ENCODE assay signal across 8 cellular contexts in the genomic region with DNA sequence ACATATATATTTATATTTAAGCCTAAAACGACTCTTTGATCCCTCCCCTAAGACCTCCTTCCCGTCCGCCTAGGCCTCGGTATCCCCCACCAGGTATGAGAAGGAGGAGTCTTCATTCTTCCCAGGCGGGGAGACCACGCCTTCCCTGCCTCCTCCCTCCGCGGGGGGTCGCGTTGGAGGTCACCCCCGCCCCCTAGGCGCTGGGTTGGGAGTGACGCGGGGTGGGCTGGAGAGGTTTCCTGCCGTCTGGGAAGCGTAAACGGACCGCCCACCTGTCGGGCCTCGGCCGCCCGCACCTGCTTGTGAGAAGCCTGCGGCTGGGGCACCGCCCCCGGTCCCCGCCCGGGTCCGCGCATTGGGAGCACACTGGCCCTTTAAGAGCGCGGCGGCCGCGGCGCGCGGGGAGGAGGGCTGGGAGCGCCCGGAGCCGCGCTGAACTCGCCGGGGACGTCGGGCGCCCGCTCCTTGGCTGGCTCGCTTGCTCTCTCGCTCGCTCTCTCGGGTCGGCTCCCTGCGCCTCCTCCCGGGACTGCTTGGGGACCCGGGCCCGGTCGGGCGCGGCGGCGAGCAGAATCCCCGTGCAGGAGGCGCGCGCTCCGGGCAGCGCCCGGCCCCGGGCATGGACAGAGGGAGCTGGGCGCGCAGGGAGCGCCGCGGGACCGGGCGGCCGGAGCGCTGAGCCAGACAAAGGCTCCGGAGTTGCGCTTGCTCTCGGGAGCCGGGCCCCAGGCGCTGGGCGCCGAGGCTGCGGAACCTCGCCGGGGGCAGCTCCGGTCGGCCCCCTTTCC. TPM values are rescaled to one million over a fixed set of nuclear protein-coding genes. Genes with fewer than 3 reads are reported as not detected.
DNase-seq lines count a peak whose midpoint lies in the region; ATAC-seq and TF ChIP-seq lines count a peak whose summit lies in the region.

Gene MMP15 (plus strand): TSS at position 404 of the 788 bp plus-strand sequence. CDS start 597 bp downstream, outside the sequence.

- no peaks in the 10 kb centered on the region for H3K79me1 ChIP-seq in IMR-90 (ENCODE audit: low read depth in 1 of 2, low read length in 2 of 2)

- H3K27ac ChIP-seq in IMR-90 (ENCODE audit: insufficient read depth, low read length) (no peak within 1 kb of the TSS), parathyroid adenoma (peak within 1 kb of the TSS; percentile 82)

- no peak within 1 kb of the TSS for H3K9ac ChIP-seq in IMR-90 (ENCODE audit: low read depth, low read length)
- peak within 1 kb of the TSS; percentile 53 for H3K9ac ChIP-seq in parathyroid adenoma

- H3K4ac ChIP-seq in IMR-90 (ENCODE audit: low read depth, low read length): no peak within 1 kb of the TSS

- H2AK9ac ChIP-seq in IMR-90 (replicated peaks; ENCODE audit: low read depth, low read length, poor library complexity): peak within 1 kb of the TSS; percentile 58

- H2BK20ac ChIP-seq in IMR-90 (ENCODE audit: low read depth, low read length): no peak within 1 kb of the TSS

- H3K27ac Mint-ChIP-seq in activated naive CD8-positive, alpha-beta T cell treated with anti-CD3 and anti-CD28 coated beads for 36 hours: peak within 1 kb of the TSS; percentile 65
- peak within 1 kb of the TSS; percentile 94 for H3K27ac Mint-ChIP-seq in type B pancreatic cell

- no peak within 1 kb of the TSS for H2AK5ac ChIP-seq in IMR-90 (ENCODE audit: low read depth, low read length)

- H3K36me3 Mint-ChIP-seq in activated naive CD8-positive, alpha-beta T cell treated with anti-CD3 and anti-CD28 coated beads for 36 hours: no peaks in the 10 kb centered on the region
- no peaks in the 10 kb centered on the region for H3K36me3 Mint-ChIP-seq in type B pancreatic cell

- no peak for TF ChIP-seq CTCF in IMR-90 (conservative IDR thresholded peaks at IDR 0.05; ENCODE audit: low read depth, low read length)
- TF ChIP-seq CTCF in parathyroid adenoma (IDR thresholded peaks at IDR 0.05): no peak
- TF ChIP-seq CTCF in type B pancreatic cell (conservative IDR thresholded peaks at IDR 0.05): no peak

- no peak within 1 kb of the TSS for H3K23ac ChIP-seq in IMR-90 (ENCODE audit: low read depth, low read length)

- H3K4me2 ChIP-seq in IMR-90 (ENCODE audit: low read depth, low read length) (peak within 1 kb of the TSS; percentile 84), parathyroid adenoma (ENCODE audit: low read length) (peak within 1 kb of the TSS; percentile 86)

- POLR2A ChIA-PET in IMR-90 (lab: Charles Lee; ENCODE audit: unreplicated experiment): interaction anchor here (1.2 kb wide), 1 partner anchor 96 kb away, joined by 3 read pairs; no protein-coding TSS in a partner anchor

- H3K79me2 ChIP-seq in parathyroid adenoma: peaks cover 11% of the 10 kb centered on the region

- H3K4me1 Mint-ChIP-seq in activated naive CD8-positive, alpha-beta T cell treated with anti-CD3 and anti-CD28 coated beads for 36 hours: peaks cover 9% of the 10 kb centered on the region
- peaks cover 21% of the 10 kb centered on the region for H3K4me1 Mint-ChIP-seq in type B pancreatic cell (ENCODE audit: unreplicated experiment)

- H3K4me3 ChIP-seq in IMR-90 (ENCODE audit: insufficient read depth, low read depth, low read length) (peak within 1 kb of the TSS; percentile 61), parathyroid adenoma (ENCODE audit: low read depth, low read length) (peak within 1 kb of the TSS; percentile 84)

- H3K56ac ChIP-seq in IMR-90 (ENCODE audit: extremely low read depth, insufficient read depth, low read length): no peak within 1 kb of the TSS

- H4K5ac ChIP-seq in IMR-90 (ENCODE audit: low read depth, low read length): no peak within 1 kb of the TSS

- no peak within 1 kb of the TSS for H2BK15ac ChIP-seq in IMR-90 (ENCODE audit: low read depth, low read length)

- dilution Hi-C loops in IMR-90 (cut with HindIII; ENCODE audit: low sequenced_read_pairs, unreplicated experiment): no loop called here

- no peaks in the 10 kb centered on the region for H3K9me3 ChIP-seq in IMR-90 (ENCODE audit: control insufficient read depth, insufficient read depth, low read length)
- no peaks in the 10 kb centered on the region for H3K9me3 ChIP-seq in parathyroid adenoma (ENCODE audit: control insufficient read depth, low read length)

- H3K27me3 ChIP-seq in IMR-90 (ENCODE audit: control insufficient read depth, insufficient read depth, low read length) (peaks cover 36% of the 10 kb centered on the region), parathyroid adenoma (ENCODE audit: control insufficient read depth, insufficient read depth, low read length) (no peaks in the 10 kb centered on the region)

- H4K91ac ChIP-seq in IMR-90 (ENCODE audit: insufficient read depth, low read depth, low read length): no peak within 1 kb of the TSS

- H2AFZ ChIP-seq in IMR-90 (replicated peaks; ENCODE audit: low read length, poor library complexity) (peak within 1 kb of the TSS; percentile 95), parathyroid adenoma (peak within 1 kb of the TSS; percentile 73)

- H3K36me3 ChIP-seq in IMR-90 (ENCODE audit: control insufficient read depth, insufficient read depth, low read length) (no peaks in the 10 kb centered on the region), parathyroid adenoma (ENCODE audit: control insufficient read depth, insufficient read depth, low read length) (no peaks in the 10 kb centered on the region)

- H2BK5ac ChIP-seq in IMR-90 (ENCODE audit: low read depth, low read length, poor library complexity, severe bottlenecking): no peak within 1 kb of the TSS

- TF ChIP-seq RAD21 in IMR-90 (IDR thresholded peaks at IDR 0.05; ENCODE audit: low read length): no peak

- H3K9me1 ChIP-seq in IMR-90 (ENCODE audit: insufficient read depth, low read length): peaks cover 4% of the 10 kb centered on the region; the same call in 1 of the 2 replicates

- H3K4me1 ChIP-seq in IMR-90 (ENCODE audit: control insufficient read depth, insufficient read depth, low read length): peaks cover 16% of the 10 kb centered on the region
- peaks cover 19% of the 10 kb centered on the region for H3K4me1 ChIP-seq in parathyroid adenoma

- CTCF ChIA-PET in IMR-90 (lab: Yijun Ruan, JAX): interaction anchor here (1.5 kb wide), 1 partner anchor 96 kb away, joined by 7 read pairs; no protein-coding TSS in a partner anchor

- intact Hi-C loops in IMR-90 (cut with micrococcal nuclease) (no loop called here), cardiac septum (cut with DNase I) (loop anchor here (1.0 to 10.0 kb wide), 3 partner anchors 97 to 299 kb away; no protein-coding TSS in a partner anchor)

- DNase-seq in AML-193 (lab: John Stamatoyannopoulos, UW): peak; percentile 18 to 39
- peak; percentile 69 for DNase-seq in GM19238 (ENCODE audit: insufficient read length, low spot score)
- peak; percentile 50 for DNase-seq in IMR-90
- DNase-seq in SK-N-DZ (ENCODE audit: low spot score): peak; percentile 81
- DNase-seq in activated naive CD8-positive, alpha-beta T cell treated with anti-CD3 and anti-CD28 coated beads for 36 hours: peak; percentile 73
- no peak for DNase-seq in cardiac septum (ENCODE audit: low spot score)
- DNase-seq in type B pancreatic cell (ENCODE audit: extremely low spot score, unreplicated experiment): peak; percentile 86

- H3K18ac ChIP-seq in IMR-90 (ENCODE audit: low read depth, low read length): no peak within 1 kb of the TSS

- H3K4me3 Mint-ChIP-seq in activated naive CD8-positive, alpha-beta T cell treated with anti-CD3 and anti-CD28 coated beads for 36 hours: peak within 1 kb of the TSS; percentile 78
- H3K4me3 Mint-ChIP-seq in type B pancreatic cell: peak within 1 kb of the TSS; percentile 92

- no peak within 1 kb of the TSS for H2BK120ac ChIP-seq in IMR-90 (ENCODE audit: low read depth, low read length)

- no peak for TF ChIP-seq POLR2A in IMR-90 (IDR thresholded peaks at IDR 0.05; ENCODE audit: low read depth, low read length)

- H3K14ac ChIP-seq in IMR-90 (replicated peaks; ENCODE audit: low read depth, low read length): no peak within 1 kb of the TSS

- peak; percentile 73 for ATAC-seq in IMR-90 (ENCODE audit: low read depth)

- no peaks in the 10 kb centered on the region for H3K9me3 Mint-ChIP-seq in activated naive CD8-positive, alpha-beta T cell treated with anti-CD3 and anti-CD28 coated beads for 36 hours
- no peaks in the 10 kb centered on the region for H3K9me3 Mint-ChIP-seq in type B pancreatic cell

- in situ Hi-C loops in IMR-90 (cut with MboI; ENCODE audit: low sequenced_read_pairs): no loop called here

- no TSS peak for BruUV-seq in IMR-90 (replicated peaks; lab: Mats Ljungman, UMichigan)

- peaks cover 9% of the 10 kb centered on the region; the same call in 1 of the 2 replicates for H4K20me1 ChIP-seq in IMR-90 (ENCODE audit: insufficient read depth, low read length)

- no peak within 1 kb of the TSS for H4K8ac ChIP-seq in IMR-90 (ENCODE audit: low read depth in 2 of 2, low read length in 2 of 2)

- 3% methylated on average over 44 of the region's 90 CpGs; no CpG with 5 or more reads in 1 of the 2 experiments for WGBS in IMR-90 (ENCODE audit: extremely low coverage in 2 of 2, insufficient read length in 1 of 2), 2 experiments

- peaks cover 13% of the 10 kb centered on the region for H3K27me3 Mint-ChIP-seq in activated naive CD8-positive, alpha-beta T cell treated with anti-CD3 and anti-CD28 coated beads for 36 hours
- peaks cover 26% of the 10 kb centered on the region for H3K27me3 Mint-ChIP-seq in type B pancreatic cell

TF ChIP-seq in IMR-90, 13 proteins besides CTCF, POLR2A, EP300 and RAD21:
- TF ChIP-seq MAZ (IDR thresholded peaks at IDR 0.05; ENCODE audit: borderline replicate concordance, low read depth, low read length): peak; percentile 63; the same call in 1 of the 2 replicates
- no peak for TF ChIP-seq MXI1 (IDR thresholded peaks at IDR 0.05; ENCODE audit: borderline replicate concordance, low read depth, low read length)

RNA-seq across cellular contexts. Expression of gene MMP15, which starts in this region (rescaled TPM):
- total RNA-seq in IMR-90 (2012; rRNA removed) (0.18 and 0.28 TPM in 2 replicates), cardiac septum (53.5 TPM), type B pancreatic cell (ENCODE audit: low replicate concordance) (33.2 and 46.3 TPM in 2 replicates)
- polyA plus RNA-seq in IMR-90 (2012; rRNA removed): 0.56 and 0.69 TPM in 2 replicates
- polyA plus RNA-seq in IMR-90 (2012; cell fraction: cytosol; rRNA removed): 0.69 and 1.1 TPM in 2 replicates
- 0.24 and 0.62 TPM in 2 replicates for polyA plus RNA-seq in IMR-90 (2012; cell fraction: nucleus; rRNA removed; ENCODE audit: low replicate concordance)
- 31.2 and 34.2 TPM in 2 replicates for polyA plus RNA-seq in SK-N-DZ (2014; cell fraction: cytosol; rRNA removed)
- polyA plus RNA-seq in SK-N-DZ (2014; cell fraction: nucleus; rRNA removed): 19.1 and 20.4 TPM in 2 replicates
- total RNA-seq in activated naive CD8-positive, alpha-beta T cell treated with anti-CD3 and anti-CD28 coated beads for 36 hours: under 1 TPM; 0.12 to 0.25 TPM

Comparison
In these comparisons a context has a peak if more than half of its experiments do, and no peak if none do; other contexts are left out.
1. RNA of gene MMP15 (total RNA-seq): 53.5 TPM in cardiac septum (single experiment) and 33.2 to 46.3 TPM in type B pancreatic cell; 0.12 to 0.25 TPM in activated naive CD8-positive, alpha-beta T cell treated with anti-CD3 and anti-CD28 coated beads for 36 hours and 0.18 to 0.28 TPM in IMR-90; every median in the first group is over 10 times any median in the second.
2. Peak in DNase-seq in activated naive CD8-positive, alpha-beta T cell treated with anti-CD3 and anti-CD28 coated beads for 36 hours; RNA of the gene not detected or under 1 TPM.